ENCODE assay signal across 8 cellular contexts in the genomic region with DNA sequence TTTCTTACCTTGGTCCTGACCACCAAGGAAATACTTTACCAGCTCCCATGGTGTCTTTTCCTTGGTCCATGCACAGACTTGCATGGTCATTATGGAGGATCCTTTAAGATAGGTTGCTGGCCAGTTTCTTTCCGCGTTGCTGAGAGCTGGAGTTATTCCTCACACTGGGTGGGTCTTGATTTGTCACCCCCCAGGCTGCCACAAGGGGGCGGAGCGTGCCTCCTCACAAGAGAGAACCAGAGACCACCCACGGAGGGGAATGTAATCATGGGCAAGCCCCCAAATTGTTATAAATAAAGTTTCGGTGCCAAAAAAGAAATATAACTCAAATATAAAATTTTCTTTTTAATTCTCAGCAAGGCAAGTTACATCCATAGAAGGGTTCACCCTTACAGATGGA. TPM values are rescaled to one million over a fixed set of nuclear protein-coding genes. Genes with fewer than 3 reads are reported as not detected.
A peak's percentile ranks its signal among the peaks of the same experiment; 100 is the strongest.
DNase-seq lines count a peak whose midpoint lies in the region; ATAC-seq and TF ChIP-seq lines count a peak whose summit lies in the region.

No MANE protein-coding gene starts in this region.

- no peaks in the 10 kb centered on the region for H3K4me1 ChIP-seq in OCI-LY1 (ENCODE audit: insufficient read depth, low read length, severe bottlenecking)

- no peak overlapping the region for H3K4me2 ChIP-seq in OCI-LY1 (ENCODE audit: low read length)

- no peaks in the 10 kb centered on the region for H3K4me1 Mint-ChIP-seq in activated naive CD8-positive, alpha-beta T cell treated with anti-CD3 and anti-CD28 coated beads for 36 hours

- H3K4me3 Mint-ChIP-seq in activated naive CD8-positive, alpha-beta T cell treated with anti-CD3 and anti-CD28 coated beads for 36 hours, result no peak overlapping the region

- H3K27me3 ChIP-seq in OCI-LY1 (ENCODE audit: insufficient read depth, low read length) (0 out of 2 replicates have a peak, but pooled peaks cover 3% of the 10 kb centered on the region), MG63 (no peaks in the 10 kb centered on the region)

- no peak overlapping the region for H3K4me3 ChIP-seq in OCI-LY1 (ENCODE audit: low read depth, low read length, poor library complexity, severe bottlenecking)
- no peak overlapping the region for H3K4me3 ChIP-seq in MG63

- H3K27me3 Mint-ChIP-seq in activated naive CD8-positive, alpha-beta T cell treated with anti-CD3 and anti-CD28 coated beads for 36 hours, result no peaks in the 10 kb centered on the region

- DNase-seq in ELR (ENCODE audit: low read depth), result peak; percentile 10
- peak; percentile 17 for DNase-seq in activated naive CD8-positive, alpha-beta T cell treated with anti-CD3 and anti-CD28 coated beads for 36 hours
- DNase-seq in stimulated activated CD4-positive, alpha-beta T cell treated with anti-CD3 and anti-CD28 coated beads, Interleukin-15, amount 100 ng/mL, for 1 hour (ENCODE audit: low read depth in 1 of 2, low spot score in 1 of 2), result peak; percentile 9 to 24
- no peak for DNase-seq in MG63
- no peak for DNase-seq in NCI-H1092 treated with DMSO at 0.1 percent for 48 hours (lab: John Stamatoyannopoulos, UW)
- no peak for DNase-seq in NCI-H146 (lab: John Stamatoyannopoulos, UW)

- H3K9me2 ChIP-seq in OCI-LY1 (ENCODE audit: low read depth, low read length), result no peaks in the 10 kb centered on the region

- H3K9me3 ChIP-seq in OCI-LY1 (ENCODE audit: low read length) (no peaks in the 10 kb centered on the region), MG63 (no peaks in the 10 kb centered on the region)

- no peak for ATAC-seq in GM18870 (IDR thresholded peaks at IDR 0.05; ENCODE audit: unreplicated experiment)

- H3K27ac Mint-ChIP-seq in activated naive CD8-positive, alpha-beta T cell treated with anti-CD3 and anti-CD28 coated beads for 36 hours, result no peak overlapping the region

- no peak overlapping the region for H3K9ac ChIP-seq in OCI-LY1 (ENCODE audit: low read length)

- no peak overlapping the region for H3K27ac ChIP-seq in OCI-LY1 (ENCODE audit: low read depth, low read length, poor library complexity, severe bottlenecking)

- no peaks in the 10 kb centered on the region for H4K20me1 ChIP-seq in OCI-LY1 (ENCODE audit: insufficient read depth, low read length)

- no peaks in the 10 kb centered on the region for H3K79me2 ChIP-seq in OCI-LY1 (ENCODE audit: insufficient read depth, low read length)

- no peaks in the 10 kb centered on the region for H3F3A ChIP-seq in OCI-LY1 (ENCODE audit: insufficient read depth, low read length)

- H3K36me3 ChIP-seq in OCI-LY1 (ENCODE audit: insufficient read depth, low read length) (no peaks in the 10 kb centered on the region), MG63 (no peaks in the 10 kb centered on the region)

- H3K9me3 Mint-ChIP-seq in activated naive CD8-positive, alpha-beta T cell treated with anti-CD3 and anti-CD28 coated beads for 36 hours, result no peaks in the 10 kb centered on the region

- H3K36me3 Mint-ChIP-seq in activated naive CD8-positive, alpha-beta T cell treated with anti-CD3 and anti-CD28 coated beads for 36 hours, result no peaks in the 10 kb centered on the region

- no peak overlapping the region for H2AFZ ChIP-seq in OCI-LY1 (ENCODE audit: low read length)

- peak; percentile 74 for TF ChIP-seq CTCF in OCI-LY1 (IDR thresholded peaks at IDR 0.05; ENCODE audit: low read length)

RNA-seq across cellular contexts. Expression of a gene that starts 10.5 kb away (rescaled TPM):
- 10 to 100 TPM; 15.5 to 17.9 TPM for total RNA-seq in activated naive CD8-positive, alpha-beta T cell treated with anti-CD3 and anti-CD28 coated beads for 36 hours
- 4.1 and 4.4 TPM in 2 replicates for total RNA-seq in MG63 (2014; rRNA removed; shearing (Covaris generic); ENCODE audit: low replicate concordance)

Comparison
In these comparisons a context has a peak if more than half of its experiments do, and no peak if none do; other contexts are left out.
1. DNase-seq: peak in ELR (single experiment), activated naive CD8-positive, alpha-beta T cell treated with anti-CD3 and anti-CD28 coated beads for 36 hours (single experiment) and stimulated activated CD4-positive, alpha-beta T cell treated with anti-CD3 and anti-CD28 coated beads, Interleukin-15, amount 100 ng/mL, for 1 hour (2 of 2); none in MG63 (single experiment), NCI-H1092 treated with DMSO at 0.1 percent for 48 hours (single experiment) and NCI-H146 (single experiment).